ENCODE assay signal across 10 cellular contexts in genomic region chr17:81968396-81968745, GRCh38. TPM values are rescaled to one million over a fixed set of nuclear protein-coding genes. Genes with fewer than 3 reads are reported as not detected.
DNase-seq lines count a peak whose midpoint lies in the region; ATAC-seq and TF ChIP-seq lines count a peak whose summit lies in the region.
"Had no signal": no experiment of that assay in that cellular context is flagged by ENCODE, and none has a peak within 500 bp of the region (broad histone marks: within the 10 kb centered on the region; RNA-seq: fewer than 3 reads in every experiment).

No MANE protein-coding gene starts in this region.

- H3K36me3 Mint-ChIP-seq in activated T-helper 1 cell treated with anti-CD3 and anti-CD28 coated beads, Interleukin-12 subunit alpha, Interleukin-12 subunit beta, Interleukin-2, Interleukin-4 antibody, amounts not matched to agents 30 ng/mL and 10 ng/mL and 1 ng/mL, durations not matched to agents 14 hours and 24 hours and 36 hours (ENCODE audit: low read depth) = no peaks in the 10 kb centered on the region
- H3K36me3 Mint-ChIP-seq in mesothelial cell of epicardium = no peaks in the 10 kb centered on the region

- peaks cover 26% of the 10 kb centered on the region for H3K4me1 ChIP-seq in left ventricle myocardium inferior
- peaks cover 0 to 19% of the 10 kb centered on the region in 2 donors for H3K4me1 ChIP-seq in right atrium auricular region

- TF ChIP-seq CTCF in left ventricle myocardium inferior (IDR thresholded peaks at IDR 0.05; ENCODE audit: borderline replicate concordance) (no peak), right atrium auricular region (IDR thresholded peaks at IDR 0.05) (no peak), mesothelial cell of epicardium (IDR thresholded peaks at IDR 0.05; ENCODE audit: unreplicated experiment) (no peak), GM10266 (IDR thresholded peaks at IDR 0.05; ENCODE audit: control insufficient read depth, insufficient read depth, low read depth, missing control alignments) (no peak)

- peaks cover 79% of the 10 kb centered on the region for H3K27me3 ChIP-seq in left ventricle myocardium inferior (ENCODE audit: low read depth)
- no peaks in the 10 kb centered on the region for H3K27me3 ChIP-seq in right atrium auricular region

- peaks cover 21% of the 10 kb centered on the region for H3K27me3 Mint-ChIP-seq in activated T-helper 1 cell treated with anti-CD3 and anti-CD28 coated beads, Interleukin-12 subunit alpha, Interleukin-12 subunit beta, Interleukin-2, Interleukin-4 antibody, amounts not matched to agents 30 ng/mL and 10 ng/mL and 1 ng/mL, durations not matched to agents 14 hours and 24 hours and 36 hours (ENCODE audit: insufficient read depth)
- peaks cover 18% of the 10 kb centered on the region for H3K27me3 Mint-ChIP-seq in mesothelial cell of epicardium (ENCODE audit: low read depth)

- H3K9me3 Mint-ChIP-seq in activated T-helper 1 cell treated with anti-CD3 and anti-CD28 coated beads, Interleukin-12 subunit alpha, Interleukin-12 subunit beta, Interleukin-2, Interleukin-4 antibody, amounts not matched to agents 30 ng/mL and 10 ng/mL and 1 ng/mL, durations not matched to agents 14 hours and 24 hours and 36 hours = no peaks in the 10 kb centered on the region
- H3K9me3 Mint-ChIP-seq in mesothelial cell of epicardium = peaks cover 4% of the 10 kb centered on the region

- H3K9me3 ChIP-seq in left ventricle myocardium inferior (replicated peaks) (peaks cover 4% of the 10 kb centered on the region), right atrium auricular region (peaks cover 0 to 2% of the 10 kb centered on the region in 2 donors)
- H3K9me3 ChIP-seq: transverse colon had no signal

- intact Hi-C loops in left ventricle myocardium inferior (cut with micrococcal nuclease) = loop anchor here (10.0 kb wide), 1 partner anchor 176 kb away; no protein-coding TSS in a partner anchor
- intact Hi-C loops in activated T-helper 1 cell treated with anti-CD3 and anti-CD28 coated beads, Interleukin-12 subunit alpha, Interleukin-12 subunit beta, Interleukin-2, Interleukin-4 antibody, amounts not matched to agents 30 ng/mL and 10 ng/mL and 1 ng/mL, durations not matched to agents 14 hours and 24 hours and 36 hours (cut with micrococcal nuclease) = loop anchor here (1.0 kb wide), 3 partner anchors 9 to 130 kb away; partner anchors contain the start of genes ASPSCR1, FASN and LRRC45

- H3K4me3 Mint-ChIP-seq in activated T-helper 1 cell treated with anti-CD3 and anti-CD28 coated beads, Interleukin-12 subunit alpha, Interleukin-12 subunit beta, Interleukin-2, Interleukin-4 antibody, amounts not matched to agents 30 ng/mL and 10 ng/mL and 1 ng/mL, durations not matched to agents 14 hours and 24 hours and 36 hours = peak overlapping the region; percentile 74
- H3K4me3 Mint-ChIP-seq in mesothelial cell of epicardium = peak overlapping the region; percentile 43

- no peak for DNase-seq in left ventricle myocardium inferior
- DNase-seq in right atrium auricular region (ENCODE audit: low spot score) = no peak
- DNase-seq in activated T-helper 1 cell treated with anti-CD3 and anti-CD28 coated beads, Interleukin-12 subunit alpha, Interleukin-12 subunit beta, Interleukin-2, Interleukin-4 antibody, amounts not matched to agents 30 ng/mL and 10 ng/mL and 1 ng/mL, durations not matched to agents 14 hours and 24 hours and 36 hours (ENCODE audit: low spot score) = no peak
- no peak for DNase-seq in mesothelial cell of epicardium (ENCODE audit: low spot score in 2 of 2, unreplicated experiment in 2 of 2)
- no peak for DNase-seq in NCI-H2196 (lab: John Stamatoyannopoulos, UW; ENCODE audit: unreplicated experiment)
- no peak for DNase-seq in mesenteric fat pad (ENCODE audit: low spot score)
- DNase-seq in GM10266 (ENCODE audit: extremely low spot score) = no peak

- no peak for ATAC-seq in GM19467 (IDR thresholded peaks at IDR 0.05; ENCODE audit: unreplicated experiment)

- H3K27ac ChIP-seq in left ventricle myocardium inferior (replicated peaks) (no peak overlapping the region), right atrium auricular region (no peak overlapping the region)

- H3K4me3 ChIP-seq in left ventricle myocardium inferior (peak overlapping the region; percentile 34), right atrium auricular region (no peak overlapping the region)

- peaks cover 5% of the 10 kb centered on the region for H3K4me1 Mint-ChIP-seq in activated T-helper 1 cell treated with anti-CD3 and anti-CD28 coated beads, Interleukin-12 subunit alpha, Interleukin-12 subunit beta, Interleukin-2, Interleukin-4 antibody, amounts not matched to agents 30 ng/mL and 10 ng/mL and 1 ng/mL, durations not matched to agents 14 hours and 24 hours and 36 hours (ENCODE audit: low read depth)
- peaks cover 11% of the 10 kb centered on the region for H3K4me1 Mint-ChIP-seq in mesothelial cell of epicardium

- H3K36me3 ChIP-seq in left ventricle myocardium inferior (no peaks in the 10 kb centered on the region), right atrium auricular region (no peaks in the 10 kb centered on the region)
- H3K36me3 ChIP-seq: transverse colon had no signal

- H3K27ac Mint-ChIP-seq in activated T-helper 1 cell treated with anti-CD3 and anti-CD28 coated beads, Interleukin-12 subunit alpha, Interleukin-12 subunit beta, Interleukin-2, Interleukin-4 antibody, amounts not matched to agents 30 ng/mL and 10 ng/mL and 1 ng/mL, durations not matched to agents 14 hours and 24 hours and 36 hours = peak overlapping the region; percentile 73
- H3K27ac Mint-ChIP-seq in mesothelial cell of epicardium = peak overlapping the region; percentile 59

RNA-seq across cellular contexts. Expression of gene NOTUM, which starts 7.4 kb away (rescaled TPM):
- total RNA-seq in left ventricle myocardium inferior = not detected
- total RNA-seq in right atrium auricular region = under 1 TPM in 1 of 2 donors, not detected in 1; 0.35 TPM
- total RNA-seq in activated T-helper 1 cell treated with anti-CD3 and anti-CD28 coated beads, Interleukin-12 subunit alpha, Interleukin-12 subunit beta, Interleukin-2, Interleukin-4 antibody, amounts not matched to agents 30 ng/mL and 10 ng/mL and 1 ng/mL, durations not matched to agents 14 hours and 24 hours and 36 hours = 1.5 and 2.4 TPM in 2 replicates
- total RNA-seq in mesothelial cell of epicardium = 5.9 to 8.2 TPM (median 6.5 TPM) in 3 replicates
- total RNA-seq in mesenteric fat pad = not detected
- total RNA-seq: endothelial cell of umbilical vein, transverse colon had no signal

RNA-seq across cellular contexts. Expression of gene ASPSCR1, which starts 9.1 kb away (rescaled TPM):
- 27.5 TPM for total RNA-seq in left ventricle myocardium inferior
- total RNA-seq in right atrium auricular region = 10 to 100 TPM; 14.1 to 18.8 TPM
- total RNA-seq in activated T-helper 1 cell treated with anti-CD3 and anti-CD28 coated beads, Interleukin-12 subunit alpha, Interleukin-12 subunit beta, Interleukin-2, Interleukin-4 antibody, amounts not matched to agents 30 ng/mL and 10 ng/mL and 1 ng/mL, durations not matched to agents 14 hours and 24 hours and 36 hours = 32.2 and 33.8 TPM in 2 replicates
- 50.5 to 53.0 TPM (median 51.4 TPM) in 3 replicates for total RNA-seq in mesothelial cell of epicardium
- total RNA-seq in mesenteric fat pad = 31.5 TPM

RNA-seq across cellular contexts. Expression of gene MYADML2, which starts 21.3 kb away (rescaled TPM):
- total RNA-seq in left ventricle myocardium inferior = 7.2 TPM
- 1 to 10 TPM in 1 of 2 donors, under 1 TPM in 1; 0.55 to 1.4 TPM for total RNA-seq in right atrium auricular region
- 0.08 TPM in 1 of 2 replicates, not detected in the other for total RNA-seq in activated T-helper 1 cell treated with anti-CD3 and anti-CD28 coated beads, Interleukin-12 subunit alpha, Interleukin-12 subunit beta, Interleukin-2, Interleukin-4 antibody, amounts not matched to agents 30 ng/mL and 10 ng/mL and 1 ng/mL, durations not matched to agents 14 hours and 24 hours and 36 hours
- not detected in 3 replicates for total RNA-seq in mesothelial cell of epicardium
- not detected for total RNA-seq in mesenteric fat pad
- total RNA-seq: endothelial cell of umbilical vein, transverse colon had no signal

RNA-seq across cellular contexts. Expression of gene PYCR1, which starts 31.3 kb away (rescaled TPM):
- total RNA-seq in left ventricle myocardium inferior (3.8 TPM), right atrium auricular region (10 to 100 TPM in 1 of 2 donors, 1 to 10 TPM in 1; 8.3 to 10.2 TPM), mesothelial cell of epicardium (91.0 to 108 TPM (median 102 TPM) in 3 replicates), mesenteric fat pad (9.5 TPM)
- 130 and 131 TPM in 2 replicates for total RNA-seq in activated T-helper 1 cell treated with anti-CD3 and anti-CD28 coated beads, Interleukin-12 subunit alpha, Interleukin-12 subunit beta, Interleukin-2, Interleukin-4 antibody, amounts not matched to agents 30 ng/mL and 10 ng/mL and 1 ng/mL, durations not matched to agents 14 hours and 24 hours and 36 hours

RNA-seq across cellular contexts. Expression of gene MAFG, which starts 40.8 kb away (rescaled TPM):
- total RNA-seq in left ventricle myocardium inferior (24.3 TPM), right atrium auricular region (10 to 100 TPM; 21.8 to 26.5 TPM), mesothelial cell of epicardium (23.6 to 25.5 TPM (median 24.1 TPM) in 3 replicates), mesenteric fat pad (29.7 TPM)
- 33.8 and 35.5 TPM in 2 replicates for total RNA-seq in activated T-helper 1 cell treated with anti-CD3 and anti-CD28 coated beads, Interleukin-12 subunit alpha, Interleukin-12 subunit beta, Interleukin-2, Interleukin-4 antibody, amounts not matched to agents 30 ng/mL and 10 ng/mL and 1 ng/mL, durations not matched to agents 14 hours and 24 hours and 36 hours
